In genomic region chr12:120252071-120252906, GRCh38 we compare ENCODE assay signal across 10 cellular contexts. TPM values are rescaled to one million over a fixed set of nuclear protein-coding genes. Genes with fewer than 3 reads are reported as not detected.
DNase-seq lines count a peak whose midpoint lies in the region; ATAC-seq, FAIRE-seq and TF ChIP-seq lines count a peak whose summit lies in the region.
"Had no signal": no experiment of that assay in that cellular context is flagged by ENCODE, and none has a peak within 500 bp of the region (broad histone marks: within the 10 kb centered on the region; RNA-seq: fewer than 3 reads in every experiment).

No MANE protein-coding gene starts in this region.

- TF ChIP-seq POLR2A in GM12892 (IDR thresholded peaks at IDR 0.05; ENCODE audit: low read depth, low read length): no peak

- H3K4me3 ChIP-seq in lung (no peak overlapping the region), subcutaneous abdominal adipose tissue (ENCODE audit: low read depth in 1 of 5, low read length in 5 of 5) (no peak overlapping the region)

- 77 to 78% methylated on average over 12 of the region's 12 CpGs for WGBS in lung, 2 donors

- ATAC-seq in lung (ENCODE audit: insufficient read depth, low FRiP score) (peak; percentile 78), HG03280 (IDR thresholded peaks at IDR 0.05; ENCODE audit: unreplicated experiment) (no peak)

- H3K27me3 ChIP-seq in lung (ENCODE audit: control insufficient read depth, insufficient read depth): no peaks in the 10 kb centered on the region
- no peaks in the 10 kb centered on the region for H3K27me3 ChIP-seq in subcutaneous abdominal adipose tissue (ENCODE audit: control insufficient read depth in 5 of 5, insufficient read depth in 4 of 5, low read length in 5 of 5)

- DNase-seq in NOMO-1 treated with DMSO at 0.1 percent for 48 hours (lab: John Stamatoyannopoulos, UW; ENCODE audit: unreplicated experiment) (peak; percentile 78), activated T-cell treated with anti-CD3 and anti-CD28 coated beads for 1 hour (ENCODE audit: low read depth) (peak; percentile 53), lung (ENCODE audit: low spot score) (peak; percentile 46), middle frontal gyrus (ENCODE audit: extremely low spot score, low spot score) (no peak), GM12892 (ENCODE audit: insufficient read length) (no peak)

- no peaks in the 10 kb centered on the region for H3K9me3 ChIP-seq in lung (ENCODE audit: control insufficient read depth in 2 of 2, insufficient read depth in 1 of 2, low read length in 1 of 2)
- H3K9me3 ChIP-seq in subcutaneous abdominal adipose tissue (ENCODE audit: control insufficient read depth in 5 of 5, low read length in 5 of 5): no peaks in the 10 kb centered on the region

- peaks cover 0 to 2% of the 10 kb centered on the region in 2 donors for H3K36me3 ChIP-seq in lung (ENCODE audit: control insufficient read depth in 2 of 2, insufficient read depth in 2 of 2, low read length in 2 of 2)
- peaks cover 0 to 4% (median 0%) of the 10 kb centered on the region in 5 donors for H3K36me3 ChIP-seq in subcutaneous abdominal adipose tissue (ENCODE audit: control insufficient read depth in 5 of 5, insufficient read depth in 5 of 5, low read length in 5 of 5)

- H3K27ac ChIP-seq in lung (ENCODE audit: low read depth in 1 of 2, low read length in 1 of 2) (peak overlapping the region; percentile 23 to 57), subcutaneous abdominal adipose tissue (ENCODE audit: low read depth, low read length) (peak overlapping the region; percentile 32)
- H3K27ac ChIP-seq: HL-60 had no signal

- no peak for FAIRE-seq in GM12892 (lab: Jason Lieb, UNC)
- FAIRE-seq: endometrium had no signal

- peak overlapping the region in 1 of 5 donors; percentile 12 for H3K9ac ChIP-seq in subcutaneous abdominal adipose tissue (ENCODE audit: low read length in 5 of 5)

- H3K4me1 ChIP-seq in lung (ENCODE audit: control insufficient read depth in 2 of 2, insufficient read depth in 2 of 2, low read length in 2 of 2) (peaks cover 24 to 30% of the 10 kb centered on the region in 2 donors), subcutaneous abdominal adipose tissue (ENCODE audit: control insufficient read depth in 5 of 5, insufficient read depth in 5 of 5, low read length in 5 of 5) (peaks cover 18 to 84% (median 48%) of the 10 kb centered on the region in 5 donors)

- TF ChIP-seq CTCF in lung (IDR thresholded peaks at IDR 0.05; ENCODE audit: control extremely low read depth, extremely low read depth): no peak

RNA-seq across cellular contexts. Expression of gene PXN, which starts 13.2 kb away (rescaled TPM):
- 100 to 1,000 TPM in 1 of 2 donors, 10 to 100 TPM in 1; 81.1 to 117 TPM for total RNA-seq in lung
- 10 to 100 TPM; 81.3 to 100.0 TPM for polyA plus RNA-seq in lung
- polyA plus RNA-seq in GM12892 (2012; ENCODE audit: missing spikeins): 16.2 TPM

RNA-seq across cellular contexts. Expression of gene RNU4-2, which starts 39.4 kb away (rescaled TPM):
- over 10,000 TPM in 1 of 2 donors, under 1 TPM in 1; under 0.01 to 10,045 TPM for total RNA-seq in lung
- not detected for polyA plus RNA-seq in lung
- polyA plus RNA-seq in GM12892 (2012; ENCODE audit: missing spikeins): 3,040 TPM
- polyA plus RNA-seq: thymus had no signal

RNA-seq across cellular contexts. Expression of gene RNU4-1, which starts 40.7 kb away (rescaled TPM):
- 1,000 to 10,000 TPM in 1 of 2 donors, under 1 TPM in 1; under 0.01 to 2,200 TPM for total RNA-seq in lung
- polyA plus RNA-seq in lung: not detected
- polyA plus RNA-seq in GM12892 (2012; ENCODE audit: missing spikeins): 3,072 TPM
- polyA plus RNA-seq: thymus had no signal

RNA-seq across cellular contexts. Expression of gene SIRT4, which starts 49.8 kb away (rescaled TPM):
- 1 to 10 TPM; 1.2 to 5.9 TPM for total RNA-seq in lung
- polyA plus RNA-seq in lung: 1 to 10 TPM in 1 of 2 donors, under 1 TPM in 1; 0.95 to 2.2 TPM
- polyA plus RNA-seq in GM12892 (2012; ENCODE audit: missing spikeins): 0.95 TPM

RNA-seq across cellular contexts. Expression of gene RPLP0, which starts 51.4 kb away (rescaled TPM):
- 1,000 to 10,000 TPM; 1,492 to 1,979 TPM for total RNA-seq in lung
- polyA plus RNA-seq in lung: 1,000 to 10,000 TPM; 2,934 to 3,190 TPM
- 6,108 TPM for polyA plus RNA-seq in GM12892 (2012; ENCODE audit: missing spikeins)

Comparison
In these comparisons a context has a peak if more than half of its experiments do, and no peak if none do; other contexts are left out.
1. DNase-seq: peak in NOMO-1 treated with DMSO at 0.1 percent for 48 hours (single experiment), activated T-cell treated with anti-CD3 and anti-CD28 coated beads for 1 hour (single experiment) and lung (single experiment); none in middle frontal gyrus (single experiment) and GM12892 (single experiment).